Comparison of ENCODE assay signal across 19 cellular contexts in genomic region chr6:157455028-157455714, GRCh38.
DNase-seq lines count a peak whose midpoint lies in the region; ATAC-seq and TF ChIP-seq lines count a peak whose summit lies in the region.
"Had no signal": no experiment of that assay in that cellular context is flagged by ENCODE, and none has a peak within 500 bp of the region (broad histone marks: within the 10 kb centered on the region; RNA-seq: fewer than 3 reads in every experiment).

No MANE protein-coding gene starts in this region.

- H3K4me1 Mint-ChIP-seq in Caco-2 (ENCODE audit: low read depth, unreplicated experiment) (peaks cover 17% of the 10 kb centered on the region), glutamatergic neuron (ENCODE audit: low read depth, unreplicated experiment) (peaks cover 24% of the 10 kb centered on the region), progenitor cell of endocrine pancreas (ENCODE audit: low read depth) (peaks cover 7% of the 10 kb centered on the region)

- no TSS peak for BruUV-seq in Caco-2 (replicated peaks; lab: Mats Ljungman, UMichigan)

- CTCF ChIA-PET in Caco-2 (lab: Charles Lee) = no interaction called here

- peaks cover 5% of the 10 kb centered on the region for H3K36me3 Mint-ChIP-seq in Caco-2 (ENCODE audit: insufficient read depth, unreplicated experiment)
- no peaks in the 10 kb centered on the region for H3K36me3 Mint-ChIP-seq in glutamatergic neuron (ENCODE audit: unreplicated experiment)
- no peaks in the 10 kb centered on the region for H3K36me3 Mint-ChIP-seq in progenitor cell of endocrine pancreas (ENCODE audit: insufficient read depth)

- H3K27ac Mint-ChIP-seq in Caco-2 (ENCODE audit: unreplicated experiment) = peak overlapping the region; percentile 61
- H3K27ac Mint-ChIP-seq in glutamatergic neuron (ENCODE audit: unreplicated experiment) = peak overlapping the region; percentile 83
- peak overlapping the region; percentile 18 for H3K27ac Mint-ChIP-seq in progenitor cell of endocrine pancreas
- H3K27ac Mint-ChIP-seq: activated CD8-positive, alpha-beta T cell treated with anti-CD3 and anti-CD28 coated beads, Interleukin-2, amount 10 ng/mL, durations not matched to agents 7 days and 5 days; activated T-cell treated with anti-CD3 and anti-CD28 coated beads, Interleukin-2, amount 50 U/mL, for 24 hours; T-helper 1 cell treated with Interleukin-12 subunit alpha and Interleukin-12 subunit beta and Interleukin-4 antibody, amounts not matched to agents 30 μg/mL and 1 μg/mL, for 36 hours had no signal

- H3K27ac ChIP-seq in angular gyrus (ENCODE audit: low read depth, low read length) (peak overlapping the region; percentile 91), colonic mucosa (no peak overlapping the region)
- H3K27ac ChIP-seq: epithelial cell of prostate, SJSA1 had no signal

- no peak for DNase-seq in Caco-2
- no peak for DNase-seq in glutamatergic neuron
- DNase-seq in progenitor cell of endocrine pancreas (ENCODE audit: low spot score, unreplicated experiment) = no peak
- DNase-seq in HuH-7.5 (ENCODE audit: low spot score) = no peak
- no peak for DNase-seq in activated naive CD4-positive, alpha-beta T cell (lab: John Stamatoyannopoulos, UW)
- DNase-seq in colonic mucosa = no peak
- DNase-seq: activated CD8-positive, alpha-beta T cell treated with anti-CD3 and anti-CD28 coated beads, Interleukin-2, amount 10 ng/mL, durations not matched to agents 7 days and 5 days; activated T-cell treated with anti-CD3 and anti-CD28 coated beads, Interleukin-2, amount 50 U/mL, for 24 hours; cortex of kidney; DMS153; GF-D8; NCI-H187; NCI-H82 had no signal

- no peaks in the 10 kb centered on the region for H3K9me3 ChIP-seq in Caco-2
- H3K9me3 ChIP-seq in colonic mucosa = no peaks in the 10 kb centered on the region
- H3K9me3 ChIP-seq: SJSA1 had no signal

- H3K4me1 ChIP-seq in Caco-2 (peaks cover 6% of the 10 kb centered on the region), colonic mucosa (no peaks in the 10 kb centered on the region)

- H3K27me3 Mint-ChIP-seq in Caco-2 (ENCODE audit: insufficient read depth, unreplicated experiment) = no peaks in the 10 kb centered on the region
- H3K27me3 Mint-ChIP-seq in glutamatergic neuron (ENCODE audit: unreplicated experiment) = no peaks in the 10 kb centered on the region
- H3K27me3 Mint-ChIP-seq in progenitor cell of endocrine pancreas = peaks cover 4% of the 10 kb centered on the region
- H3K27me3 Mint-ChIP-seq: activated T-cell treated with anti-CD3 and anti-CD28 coated beads, Interleukin-2, amount 50 U/mL, for 24 hours had no signal

- TF ChIP-seq CTCF in Caco-2 (IDR thresholded peaks at IDR 0.05; ENCODE audit: insufficient read depth in 1 of 2, low read depth in 1 of 2, low read length in 1 of 2, severe bottlenecking in 1 of 2, unreplicated experiment in 1 of 2) = no peak
- TF ChIP-seq CTCF in glutamatergic neuron (IDR thresholded peaks at IDR 0.05; ENCODE audit: partially characterized antibody, unreplicated experiment) = no peak
- no peak for TF ChIP-seq CTCF in progenitor cell of endocrine pancreas (IDR thresholded peaks at IDR 0.05; ENCODE audit: unreplicated experiment)
- TF ChIP-seq CTCF in colonic mucosa (IDR thresholded peaks at IDR 0.05) = no peak

- POLR2A ChIA-PET in Caco-2 (lab: Charles Lee) = no interaction called here

- H3K27me3 ChIP-seq in Caco-2 (replicated peaks; ENCODE audit: control insufficient read depth, insufficient read depth, low read length) (no peaks in the 10 kb centered on the region), colonic mucosa (no peaks in the 10 kb centered on the region)
- H3K27me3 ChIP-seq: SJSA1 had no signal

- no peak overlapping the region for H3K9ac ChIP-seq in colonic mucosa (ENCODE audit: low read depth in 2 of 2, low read length in 2 of 2)

- no peak overlapping the region for H3K4me3 ChIP-seq in Caco-2 (ENCODE audit: low read depth, low read length)
- H3K4me3 ChIP-seq in colonic mucosa = no peak overlapping the region
- H3K4me3 ChIP-seq: SJSA1 had no signal

- H3K9me3 Mint-ChIP-seq in Caco-2 (ENCODE audit: unreplicated experiment) (no peaks in the 10 kb centered on the region), glutamatergic neuron (ENCODE audit: unreplicated experiment) (no peaks in the 10 kb centered on the region), progenitor cell of endocrine pancreas (ENCODE audit: low read depth) (no peaks in the 10 kb centered on the region)
- H3K9me3 Mint-ChIP-seq: activated T-cell treated with anti-CD3 and anti-CD28 coated beads, Interleukin-2, amount 50 U/mL, for 24 hours; T-helper 1 cell treated with Interleukin-12 subunit alpha and Interleukin-12 subunit beta and Interleukin-4 antibody, amounts not matched to agents 30 μg/mL and 1 μg/mL, for 36 hours had no signal

- no peaks in the 10 kb centered on the region for H3K36me3 ChIP-seq in Caco-2 (ENCODE audit: control insufficient read depth, insufficient read depth, low read length)
- no peaks in the 10 kb centered on the region for H3K36me3 ChIP-seq in colonic mucosa
- H3K36me3 ChIP-seq: SJSA1 had no signal

- intact Hi-C loops in Caco-2 (cut with micrococcal nuclease; ENCODE audit: unreplicated experiment) (loop anchor here (10.0 kb wide), 1 partner anchor 130 kb away; the partner anchor contains the start of gene TMEM242), colonic mucosa (cut with DNase I) (no loop called here)

- ATAC-seq in HG02840 (IDR thresholded peaks at IDR 0.05; ENCODE audit: low FRiP score, unreplicated experiment) = no peak
- ATAC-seq: activated CD8-positive, alpha-beta T cell treated with anti-CD3 and anti-CD28 coated beads, Interleukin-2, amount 10 ng/mL, durations not matched to agents 7 days and 5 days; activated naive CD4-positive, alpha-beta T cell treated with anti-CD3 and anti-CD28 coated beads, Interleukin-2, amount 50 U/mL, for 72 hours had no signal

- H3K4me3 Mint-ChIP-seq in Caco-2 (ENCODE audit: unreplicated experiment) (no peak overlapping the region), glutamatergic neuron (ENCODE audit: unreplicated experiment) (no peak overlapping the region), progenitor cell of endocrine pancreas (ENCODE audit: low read depth) (no peak overlapping the region)
- H3K4me3 Mint-ChIP-seq: activated CD8-positive, alpha-beta T cell treated with anti-CD3 and anti-CD28 coated beads, Interleukin-2, amount 10 ng/mL, durations not matched to agents 7 days and 5 days; activated T-cell treated with anti-CD3 and anti-CD28 coated beads, Interleukin-2, amount 50 U/mL, for 24 hours; T-helper 1 cell treated with Interleukin-12 subunit alpha and Interleukin-12 subunit beta and Interleukin-4 antibody, amounts not matched to agents 30 μg/mL and 1 μg/mL, for 36 hours had no signal

Comparison
In these comparisons a context has a peak if more than half of its experiments do, and no peak if none do; other contexts are left out.
1. H3K27ac Mint-ChIP-seq: peak in every context shown above with its lines; median percentile 83 in glutamatergic neuron; 61 in Caco-2; 18 in progenitor cell of endocrine pancreas.